Comparison of ENCODE assay signal across 9 cellular contexts in the genomic region with DNA sequence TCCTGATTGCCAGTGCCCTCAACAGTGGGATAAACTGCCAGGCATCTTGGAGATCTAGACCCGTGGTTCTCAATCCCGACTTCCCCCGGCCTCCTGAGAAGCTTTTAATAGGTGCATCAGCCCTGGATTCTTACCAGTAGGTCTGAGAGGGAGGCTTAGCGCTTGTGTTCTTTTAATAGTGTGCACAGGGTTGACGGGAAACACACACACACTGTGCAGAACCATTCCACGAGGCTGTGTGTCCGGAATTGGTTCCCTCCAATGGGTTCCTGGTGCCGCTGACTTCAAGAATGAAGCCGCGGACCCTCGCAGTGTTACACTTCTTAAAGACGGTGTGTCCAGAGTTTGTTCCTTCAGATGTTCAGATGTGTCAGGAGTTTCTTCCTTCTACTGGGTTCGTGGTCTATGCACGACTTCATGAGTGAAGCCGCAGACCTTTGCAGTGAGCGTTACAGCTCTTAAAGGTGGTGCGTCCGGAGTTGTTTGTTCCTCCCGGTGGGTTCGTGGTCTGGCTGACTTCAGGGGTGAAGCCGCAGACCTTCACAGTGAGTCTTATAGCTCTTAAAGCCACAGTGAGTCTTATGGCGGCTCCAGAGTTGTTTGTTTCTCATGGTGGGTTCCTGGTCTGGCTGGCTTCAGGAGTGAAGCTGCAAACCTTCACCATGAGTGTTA. TPM values are rescaled to one million over a fixed set of nuclear protein-coding genes. Genes with fewer than 3 reads are reported as not detected.
DNase-seq lines count a peak whose midpoint lies in the region; ATAC-seq and TF ChIP-seq lines count a peak whose summit lies in the region.
"Had no signal": no experiment of that assay in that cellular context is flagged by ENCODE, and none has a peak within 500 bp of the region (broad histone marks: within the 10 kb centered on the region; RNA-seq: fewer than 3 reads in every experiment).

No MANE protein-coding gene starts in this region.

- H3K27me3 Mint-ChIP-seq in activated CD8-positive, alpha-beta memory T cell treated with anti-CD3 and anti-CD28 coated beads, Interleukin-2, amount 10 ng/mL, durations not matched to agents 7 days and 5 days = peaks cover 61% of the 10 kb centered on the region
- H3K27me3 Mint-ChIP-seq in memory B cell (peaks cover 37% of the 10 kb centered on the region), endothelial cell (ENCODE audit: unreplicated experiment) (peaks cover 8% of the 10 kb centered on the region)
- peaks cover 71% of the 10 kb centered on the region for H3K27me3 Mint-ChIP-seq in stimulated activated naive CD8-positive, alpha-beta T cell treated with anti-CD3 and anti-CD28 coated beads, Interleukin-15, amount 100 ng/mL, for 72 hours

- H3K36me3 Mint-ChIP-seq in activated CD8-positive, alpha-beta memory T cell treated with anti-CD3 and anti-CD28 coated beads, Interleukin-2, amount 10 ng/mL, durations not matched to agents 7 days and 5 days = peaks cover 2% of the 10 kb centered on the region
- H3K36me3 Mint-ChIP-seq in memory B cell (peaks cover 2% of the 10 kb centered on the region), endothelial cell (ENCODE audit: low read depth, unreplicated experiment) (no peaks in the 10 kb centered on the region)

- DNase-seq in stimulated activated CD4-positive, alpha-beta T cell treated with anti-CD3 and anti-CD28 coated beads, Interleukin-15, amount 100 ng/mL, for 24 hours = peak; percentile 27
- DNase-seq in stimulated activated CD4-positive, alpha-beta T cell treated with anti-CD3 and anti-CD28 coated beads, Interleukin-4, amount 100 ng/mL, for 1 hour = no peak
- DNase-seq in activated CD8-positive, alpha-beta memory T cell treated with anti-CD3 and anti-CD28 coated beads, Interleukin-2, amount 10 ng/mL, durations not matched to agents 7 days and 5 days = peak; percentile 94
- no peak for DNase-seq in memory B cell (ENCODE audit: low spot score in 2 of 2)
- peak; percentile 59 to 74 for DNase-seq in stimulated activated naive CD8-positive, alpha-beta T cell treated with anti-CD3 and anti-CD28 coated beads, Interleukin-15, amount 100 ng/mL, for 72 hours
- no peak for DNase-seq in right cardiac atrium
- no peak for DNase-seq in foreskin keratinocyte
- no peak for DNase-seq in endothelial cell (ENCODE audit: low spot score)
- DNase-seq: amniotic stem cell had no signal

- intact Hi-C loops in right cardiac atrium (cut with DNase I) = no loop called here

- peaks cover 44% of the 10 kb centered on the region for H3K4me1 Mint-ChIP-seq in activated CD8-positive, alpha-beta memory T cell treated with anti-CD3 and anti-CD28 coated beads, Interleukin-2, amount 10 ng/mL, durations not matched to agents 7 days and 5 days
- peaks cover 2% of the 10 kb centered on the region for H3K4me1 Mint-ChIP-seq in memory B cell
- H3K4me1 Mint-ChIP-seq in stimulated activated naive CD8-positive, alpha-beta T cell treated with anti-CD3 and anti-CD28 coated beads, Interleukin-15, amount 100 ng/mL, for 72 hours = peaks cover 39% of the 10 kb centered on the region
- peaks cover 17% of the 10 kb centered on the region for H3K4me1 Mint-ChIP-seq in endothelial cell (ENCODE audit: unreplicated experiment)

- no peaks in the 10 kb centered on the region for H3K27me3 ChIP-seq in right cardiac atrium (ENCODE audit: control insufficient read depth, insufficient read depth)
- H3K27me3 ChIP-seq in foreskin keratinocyte = no peaks in the 10 kb centered on the region

- TF ChIP-seq CTCF in foreskin keratinocyte (conservative IDR thresholded peaks at IDR 0.05) = no peak
- no peak for TF ChIP-seq CTCF in endothelial cell (IDR thresholded peaks at IDR 0.05; ENCODE audit: unreplicated experiment)

- 85% methylated on average over 22 of the region's 22 CpGs for WGBS in right cardiac atrium

- H3K9me3 ChIP-seq in right cardiac atrium (ENCODE audit: control insufficient read depth, low read length) = no peaks in the 10 kb centered on the region

- H3K27ac Mint-ChIP-seq in activated CD8-positive, alpha-beta memory T cell treated with anti-CD3 and anti-CD28 coated beads, Interleukin-2, amount 10 ng/mL, durations not matched to agents 7 days and 5 days = peak overlapping the region; percentile 89
- H3K27ac Mint-ChIP-seq in memory B cell (no peak overlapping the region), endothelial cell (ENCODE audit: unreplicated experiment) (no peak overlapping the region)
- H3K27ac Mint-ChIP-seq in stimulated activated naive CD8-positive, alpha-beta T cell treated with anti-CD3 and anti-CD28 coated beads, Interleukin-15, amount 100 ng/mL, for 72 hours = peak overlapping the region; percentile 53 to 88

- H3K4me1 ChIP-seq in right cardiac atrium (ENCODE audit: control insufficient read depth, insufficient read depth, low read length) (no peaks in the 10 kb centered on the region), foreskin keratinocyte (peaks cover 16% of the 10 kb centered on the region)

- peak; percentile 81 for ATAC-seq in activated CD8-positive, alpha-beta memory T cell treated with anti-CD3 and anti-CD28 coated beads, Interleukin-2, amount 10 ng/mL, durations not matched to agents 7 days and 5 days
- ATAC-seq in memory B cell (ENCODE audit: low read depth) (peak; percentile 8), right cardiac atrium (no peak), foreskin keratinocyte (no peak)
- peak; percentile 86 for ATAC-seq in stimulated activated naive CD8-positive, alpha-beta T cell treated with anti-CD3 and anti-CD28 coated beads, Interleukin-15, amount 100 ng/mL, for 72 hours

- H3K9me3 Mint-ChIP-seq in activated CD8-positive, alpha-beta memory T cell treated with anti-CD3 and anti-CD28 coated beads, Interleukin-2, amount 10 ng/mL, durations not matched to agents 7 days and 5 days (ENCODE audit: low read depth) = no peaks in the 10 kb centered on the region
- H3K9me3 Mint-ChIP-seq in memory B cell (no peaks in the 10 kb centered on the region), endothelial cell (ENCODE audit: unreplicated experiment) (no peaks in the 10 kb centered on the region)
- H3K9me3 Mint-ChIP-seq in stimulated activated naive CD8-positive, alpha-beta T cell treated with anti-CD3 and anti-CD28 coated beads, Interleukin-15, amount 100 ng/mL, for 72 hours = peaks cover 0 to 3% of the 10 kb centered on the region in 2 donors

- CTCF ChIA-PET in activated CD8-positive, alpha-beta memory T cell treated with anti-CD3 and anti-CD28 coated beads, Interleukin-2, amount 10 ng/mL, durations not matched to agents 7 days and 5 days (lab: Charles Lee) = interaction anchor here (0.6 to 2.6 kb wide), 6 partner anchors 10 to 110 kb away, joined by 3 to 17 read pairs (median 3); no protein-coding TSS in a partner anchor

- peak overlapping the region; percentile 77 for H3K4me3 Mint-ChIP-seq in activated CD8-positive, alpha-beta memory T cell treated with anti-CD3 and anti-CD28 coated beads, Interleukin-2, amount 10 ng/mL, durations not matched to agents 7 days and 5 days
- H3K4me3 Mint-ChIP-seq in memory B cell (peak overlapping the region; percentile 39), endothelial cell (ENCODE audit: unreplicated experiment) (no peak overlapping the region)
- peak overlapping the region; percentile 83 to 88 for H3K4me3 Mint-ChIP-seq in stimulated activated naive CD8-positive, alpha-beta T cell treated with anti-CD3 and anti-CD28 coated beads, Interleukin-15, amount 100 ng/mL, for 72 hours

- no peak overlapping the region for H3K4me3 ChIP-seq in right cardiac atrium (ENCODE audit: low read length)

- H3K27ac ChIP-seq in right cardiac atrium (ENCODE audit: low read length) (no peak overlapping the region), foreskin keratinocyte (no peak overlapping the region)

RNA-seq across cellular contexts. Expression of a gene that starts 46.6 kb away (rescaled TPM):
- not detected for total RNA-seq in activated CD8-positive, alpha-beta memory T cell treated with anti-CD3 and anti-CD28 coated beads, Interleukin-2, amount 10 ng/mL, durations not matched to agents 7 days and 5 days
- total RNA-seq in right cardiac atrium = not detected
- polyA plus RNA-seq in right cardiac atrium = not detected
- total RNA-seq in foreskin keratinocyte = 89.9 and 199 TPM in 2 replicates
- 127 and 247 TPM in 2 replicates for polyA plus RNA-seq in foreskin keratinocyte
- 0.59 TPM for total RNA-seq in endothelial cell (ENCODE audit: unreplicated experiment)

Comparison
In these comparisons a context has a peak if more than half of its experiments do, and no peak if none do; other contexts are left out.
1. DNase-seq: peak in stimulated activated CD4-positive, alpha-beta T cell treated with anti-CD3 and anti-CD28 coated beads, Interleukin-15, amount 100 ng/mL, for 24 hours (single experiment), activated CD8-positive, alpha-beta memory T cell treated with anti-CD3 and anti-CD28 coated beads, Interleukin-2, amount 10 ng/mL, durations not matched to agents 7 days and 5 days (single experiment) and stimulated activated naive CD8-positive, alpha-beta T cell treated with anti-CD3 and anti-CD28 coated beads, Interleukin-15, amount 100 ng/mL, for 72 hours (2 of 2); none in stimulated activated CD4-positive, alpha-beta T cell treated with anti-CD3 and anti-CD28 coated beads, Interleukin-4, amount 100 ng/mL, for 1 hour (single experiment), memory B cell (0 of 2), right cardiac atrium (0 of 3), foreskin keratinocyte (0 of 2) and endothelial cell (single experiment).
2. ATAC-seq: peak in activated CD8-positive, alpha-beta memory T cell treated with anti-CD3 and anti-CD28 coated beads, Interleukin-2, amount 10 ng/mL, durations not matched to agents 7 days and 5 days (single experiment), memory B cell (single experiment) and stimulated activated naive CD8-positive, alpha-beta T cell treated with anti-CD3 and anti-CD28 coated beads, Interleukin-15, amount 100 ng/mL, for 72 hours (single experiment); none in right cardiac atrium (0 of 2) and foreskin keratinocyte (single experiment).
3. H3K27ac Mint-ChIP-seq: peak in activated CD8-positive, alpha-beta memory T cell treated with anti-CD3 and anti-CD28 coated beads, Interleukin-2, amount 10 ng/mL, durations not matched to agents 7 days and 5 days (single experiment) and stimulated activated naive CD8-positive, alpha-beta T cell treated with anti-CD3 and anti-CD28 coated beads, Interleukin-15, amount 100 ng/mL, for 72 hours (2 of 2); none in memory B cell (single experiment) and endothelial cell (single experiment).
4. RNA of a gene that starts 46.6 kb away (total RNA-seq): 89.9 to 199 TPM in foreskin keratinocyte; 0.59 TPM in endothelial cell (single experiment), not detected in activated CD8-positive, alpha-beta memory T cell treated with anti-CD3 and anti-CD28 coated beads, Interleukin-2, amount 10 ng/mL, durations not matched to agents 7 days and 5 days and not detected in right cardiac atrium; every median in the first group is over 10 times any median in the second.